In genomic region chr17:51260960-51261958, GRCh38 we compare ENCODE assay signal across 8 cellular contexts. TPM values are rescaled to one million over a fixed set of nuclear protein-coding genes. Genes with fewer than 3 reads are reported as not detected.
DNase-seq lines count a peak whose midpoint lies in the region; ATAC-seq and TF ChIP-seq lines count a peak whose summit lies in the region.

No MANE protein-coding gene starts in this region.

- peak overlapping the region; percentile 88 to 98 (median 95) for H3K27ac ChIP-seq in heart right ventricle
- peak overlapping the region; percentile 92 for H3K27ac ChIP-seq in urinary bladder (ENCODE audit: low read depth)

- H3K4me3 Mint-ChIP-seq in activated naive CD8-positive, alpha-beta T cell treated with anti-CD3 and anti-CD28 coated beads for 36 hours: peak overlapping the region; percentile 90

- H3K27me3 ChIP-seq in heart right ventricle: no peaks in the 10 kb centered on the region

- H3K27ac Mint-ChIP-seq in activated naive CD8-positive, alpha-beta T cell treated with anti-CD3 and anti-CD28 coated beads for 36 hours: peak overlapping the region; percentile 80

- H3K4me1 Mint-ChIP-seq in activated naive CD8-positive, alpha-beta T cell treated with anti-CD3 and anti-CD28 coated beads for 36 hours: peaks cover 56% of the 10 kb centered on the region

- no peaks in the 10 kb centered on the region for H3K9me3 ChIP-seq in heart right ventricle

- peak; percentile 60 for DNase-seq in Daoy (ENCODE audit: low read depth)
- peak; percentile 80 for DNase-seq in SK-N-DZ (ENCODE audit: low spot score)
- peak; percentile 87 for DNase-seq in activated naive CD8-positive, alpha-beta T cell treated with anti-CD3 and anti-CD28 coated beads for 36 hours
- DNase-seq in heart right ventricle: peak; percentile 46 to 69
- DNase-seq in posterior cingulate gyrus: peak; percentile 19 to 93 (median 56)

- H3K36me3 Mint-ChIP-seq in activated naive CD8-positive, alpha-beta T cell treated with anti-CD3 and anti-CD28 coated beads for 36 hours: peaks cover 49% of the 10 kb centered on the region

- H3K4me1 ChIP-seq in heart right ventricle (peaks cover 2 to 65% (median 47%) of the 10 kb centered on the region in 9 donors), urinary bladder (ENCODE audit: insufficient read depth) (peaks cover 2% of the 10 kb centered on the region)

- no peak for TF ChIP-seq RAD21 in Ishikawa (IDR thresholded peaks at IDR 0.05; ENCODE audit: low read depth)

- 6 to 9% methylated on average over 31 to 52 of the region's 52 CpGs for WGBS in heart right ventricle, 2 donors
- 8% methylated on average over 52 of the region's 52 CpGs for WGBS in urinary bladder

- ATAC-seq in GM21717 (IDR thresholded peaks at IDR 0.05; ENCODE audit: unreplicated experiment) (peak; percentile 56), heart right ventricle (peak; percentile 36 to 77 (median 63))

- no peak for TF ChIP-seq CTCF in heart right ventricle (IDR thresholded peaks at IDR 0.05)

- no peak for TF ChIP-seq EP300 in Ishikawa (IDR thresholded peaks at IDR 0.05; ENCODE audit: borderline replicate concordance)

- H3K4me3 ChIP-seq in heart right ventricle (peak overlapping the region; percentile 62 to 98 (median 92)), urinary bladder (ENCODE audit: low read depth, low read length) (peak overlapping the region; percentile 75)

- H3K27me3 Mint-ChIP-seq in activated naive CD8-positive, alpha-beta T cell treated with anti-CD3 and anti-CD28 coated beads for 36 hours: no peaks in the 10 kb centered on the region

- H3K9me3 Mint-ChIP-seq in activated naive CD8-positive, alpha-beta T cell treated with anti-CD3 and anti-CD28 coated beads for 36 hours: no peaks in the 10 kb centered on the region

- intact Hi-C loops in heart right ventricle (cut with DNase I) (loop anchor here in 1 of 10 donors (5.0 kb wide), 1 partner anchor 94 kb away; the partner anchor contains the start of gene NME2), posterior cingulate gyrus (cut with DNase I) (loop anchor here (2.0 kb wide), 1 partner anchor 94 kb away; the partner anchor contains the start of gene NME2)

- H3K36me3 ChIP-seq in heart right ventricle: peaks cover 0 to 53% (median 6%) of the 10 kb centered on the region in 9 donors
- peaks cover under 1% of the 10 kb centered on the region for H3K36me3 ChIP-seq in urinary bladder (ENCODE audit: insufficient read depth)

TF ChIP-seq in Ishikawa, 13 proteins besides CTCF, POLR2A, EP300 and RAD21:
- TF ChIP-seq TEAD4 (IDR thresholded peaks at IDR 0.05) (no peak), YY1 (IDR thresholded peaks at IDR 0.05; ENCODE audit: low read depth) (no peak), CEBPB (IDR thresholded peaks at IDR 0.05) (no peak), USF1 (IDR thresholded peaks at IDR 0.05) (no peak), ZBTB7A (IDR thresholded peaks at IDR 0.05; ENCODE audit: low read depth) (peak; percentile 70; the same call in 1 of the 2 replicates), NFIC (IDR thresholded peaks at IDR 0.05) (no peak)
TF ChIP-seq in Ishikawa: peak in this region for 1.

RNA-seq across cellular contexts. Expression of gene UTP18, which starts 0.9 kb away (rescaled TPM):
- 112 and 141 TPM in 2 replicates for total RNA-seq in Daoy (2014; rRNA removed; shearing (Covaris generic))
- polyA plus RNA-seq in SK-N-DZ (2014; cell fraction: cytosol; rRNA removed): 119 and 126 TPM in 2 replicates
- polyA plus RNA-seq in SK-N-DZ (2014; cell fraction: nucleus; rRNA removed): 74.4 and 99.1 TPM in 2 replicates
- 10 to 100 TPM; 74.6 to 77.8 TPM for total RNA-seq in activated naive CD8-positive, alpha-beta T cell treated with anti-CD3 and anti-CD28 coated beads for 36 hours
- total RNA-seq in heart right ventricle (10 to 100 TPM in 2 of 10 donors, 1 to 10 TPM in 8; 4.8 to 13.4 (median 8.0) TPM), urinary bladder (30.2 TPM)
- polyA plus RNA-seq in heart right ventricle (10 to 100 TPM in 1 of 2 donors, 1 to 10 TPM in 1; 9.7 to 12.0 TPM), urinary bladder (23.6 TPM)

RNA-seq across cellular contexts. Expression of gene MBTD1, which starts 1.4 kb away (rescaled TPM):
- 2.6 and 3.8 TPM in 2 replicates for total RNA-seq in Daoy (2014; rRNA removed; shearing (Covaris generic))
- 33.0 and 37.0 TPM in 2 replicates for polyA plus RNA-seq in SK-N-DZ (2014; cell fraction: cytosol; rRNA removed)
- 31.9 and 52.7 TPM in 2 replicates for polyA plus RNA-seq in SK-N-DZ (2014; cell fraction: nucleus; rRNA removed)
- total RNA-seq in activated naive CD8-positive, alpha-beta T cell treated with anti-CD3 and anti-CD28 coated beads for 36 hours: 1 to 10 TPM; 7.6 to 8.1 TPM
- total RNA-seq in heart right ventricle (1 to 10 TPM; 4.7 to 8.4 (median 6.9) TPM), urinary bladder (60.1 TPM)
- polyA plus RNA-seq in heart right ventricle (10 to 100 TPM in 1 of 2 donors, 1 to 10 TPM in 1; 1.8 to 11.4 TPM), urinary bladder (5.9 TPM)

Comparison
In these comparisons a context has a peak if more than half of its experiments do, and no peak if none do; other contexts are left out.
1. Peak in every context shown above with its lines: DNase-seq, ATAC-seq, H3K4me3 ChIP-seq and H3K27ac ChIP-seq.